ENCODE assay signal across 8 cellular contexts in the genomic region with DNA sequence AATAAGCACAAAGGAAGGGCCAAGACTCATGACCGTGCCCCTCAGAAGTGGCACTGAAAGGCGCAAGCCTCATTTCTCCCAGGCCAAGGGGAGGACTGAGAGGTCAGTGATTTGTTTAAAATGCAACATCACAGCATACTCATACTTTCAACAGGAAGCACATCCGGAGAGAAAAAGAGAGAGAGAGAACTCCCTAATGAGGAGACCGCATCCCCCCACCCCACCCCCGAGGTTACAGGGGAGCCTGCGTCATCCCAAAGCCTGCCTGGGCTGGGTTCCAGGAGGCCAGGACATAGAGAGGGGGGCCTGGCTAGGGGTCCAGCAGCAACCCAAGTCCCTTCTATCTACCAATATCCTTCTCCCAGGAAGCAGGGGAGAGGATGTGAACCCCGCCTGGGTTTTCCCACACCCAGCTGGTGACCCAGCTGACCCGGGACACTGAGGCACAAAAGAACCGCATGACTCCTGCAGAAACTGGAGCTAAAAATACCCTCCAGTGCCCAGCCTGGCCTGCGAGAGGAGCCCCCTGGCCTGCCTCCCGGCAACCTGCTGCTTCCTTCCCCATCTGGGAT. TPM values are rescaled to one million over a fixed set of nuclear protein-coding genes. Genes with fewer than 3 reads are reported as not detected.
A peak's percentile ranks its signal among the peaks of the same experiment; 100 is the strongest.
DNase-seq lines count a peak whose midpoint lies in the region; ATAC-seq and TF ChIP-seq lines count a peak whose summit lies in the region.

No MANE protein-coding gene starts in this region.

- no peaks in the 10 kb centered on the region for H3K36me3 ChIP-seq in CD8-positive, alpha-beta T cell (ENCODE audit: insufficient read depth, low read length)
- H3K36me3 ChIP-seq in endocrine pancreas (ENCODE audit: control insufficient read depth, insufficient read depth, low read length): no peaks in the 10 kb centered on the region

- peak overlapping the region; percentile 15 for H3K27ac ChIP-seq in CD8-positive, alpha-beta T cell (ENCODE audit: low read depth, low read length)
- peak overlapping the region; percentile 100 for H3K27ac ChIP-seq in RWPE1

- no peaks in the 10 kb centered on the region for H3K9me3 Mint-ChIP-seq in CD8-positive, alpha-beta T cell
- no peaks in the 10 kb centered on the region for H3K9me3 Mint-ChIP-seq in naive thymus-derived CD8-positive, alpha-beta T cell

- peak overlapping the region; percentile 96 for H3K27ac Mint-ChIP-seq in CD8-positive, alpha-beta T cell
- peak overlapping the region; percentile 89 to 99 (median 96) for H3K27ac Mint-ChIP-seq in naive thymus-derived CD8-positive, alpha-beta T cell

- peaks cover 43% of the 10 kb centered on the region for H3K4me1 ChIP-seq in CD8-positive, alpha-beta T cell (ENCODE audit: insufficient read depth, low read length)
- H3K4me1 ChIP-seq in endocrine pancreas (ENCODE audit: control insufficient read depth, insufficient read depth, low read length): no peaks in the 10 kb centered on the region

- TF ChIP-seq CTCF in CD8-positive, alpha-beta T cell (IDR thresholded peaks at IDR 0.05): no peak
- TF ChIP-seq CTCF in RWPE1 (conservative IDR thresholded peaks at IDR 0.05; ENCODE audit: low read depth): no peak

- H3K4me3 ChIP-seq in CD8-positive, alpha-beta T cell (ENCODE audit: low read depth, low read length): no peak overlapping the region
- H3K4me3 ChIP-seq in endocrine pancreas (ENCODE audit: control insufficient read depth, insufficient read depth, low read length): no peak overlapping the region

- H3K27me3 Mint-ChIP-seq in CD8-positive, alpha-beta T cell (ENCODE audit: low read depth): no peaks in the 10 kb centered on the region
- no peaks in the 10 kb centered on the region for H3K27me3 Mint-ChIP-seq in naive thymus-derived CD8-positive, alpha-beta T cell

- H3K9me3 ChIP-seq in CD8-positive, alpha-beta T cell (ENCODE audit: low read length): no peaks in the 10 kb centered on the region
- no peaks in the 10 kb centered on the region for H3K9me3 ChIP-seq in endocrine pancreas (ENCODE audit: control insufficient read depth, low read length)

- peak overlapping the region; percentile 61 for H3K4me3 Mint-ChIP-seq in CD8-positive, alpha-beta T cell
- peak overlapping the region in 8 of 10 donors; percentile 6 to 89 (median 68) for H3K4me3 Mint-ChIP-seq in naive thymus-derived CD8-positive, alpha-beta T cell

- CTCF ChIA-PET in CD8-positive, alpha-beta T cell (lab: Charles Lee): no interaction called here
- CTCF ChIA-PET in RWPE1 (lab: Yijun Ruan, JAX): no interaction called here

- intact Hi-C loops in CD8-positive, alpha-beta T cell (cut with DNase I, micrococcal nuclease): no loop called here

- peak overlapping the region; percentile 35 for H3K9ac ChIP-seq in endocrine pancreas (ENCODE audit: control insufficient read depth, insufficient read depth, low read length)

- POLR2A ChIA-PET in CD8-positive, alpha-beta T cell (lab: Charles Lee): no interaction called here
- POLR2A ChIA-PET in RWPE1 (lab: Yijun Ruan, JAX; ENCODE audit: low non-redundant PET): no interaction called here
- POLR2A ChIA-PET in naive thymus-derived CD8-positive, alpha-beta T cell (lab: Charles Lee): interaction anchor here (1.4 kb wide), 1 partner anchor 12 kb away, joined by 4 read pairs; no protein-coding TSS in a partner anchor

- H3K4me1 Mint-ChIP-seq in CD8-positive, alpha-beta T cell (ENCODE audit: low read depth): peaks cover 60% of the 10 kb centered on the region
- peaks cover 46 to 78% (median 74%) of the 10 kb centered on the region in 4 donors for H3K4me1 Mint-ChIP-seq in naive thymus-derived CD8-positive, alpha-beta T cell

- ATAC-seq in CD8-positive, alpha-beta T cell: no peak
- peak in 1 of 2 donors; percentile 10 for ATAC-seq in naive thymus-derived CD8-positive, alpha-beta T cell

- H3K36me3 Mint-ChIP-seq in CD8-positive, alpha-beta T cell: peaks cover 23% of the 10 kb centered on the region
- H3K36me3 Mint-ChIP-seq in naive thymus-derived CD8-positive, alpha-beta T cell: peaks cover 0 to 21% (median 0%) of the 10 kb centered on the region in 3 donors

- H3K27me3 ChIP-seq in CD8-positive, alpha-beta T cell (ENCODE audit: insufficient read depth, low read length): no peaks in the 10 kb centered on the region
- H3K27me3 ChIP-seq in endocrine pancreas (ENCODE audit: control insufficient read depth, insufficient read depth, low read length): no peaks in the 10 kb centered on the region

- DNase-seq in CD8-positive, alpha-beta T cell: peak in 2 of 7 experiments; percentile 33 to 69
- DNase-seq in RWPE1 (ENCODE audit: low spot score) (peak; percentile 69), NCI-H1092 treated with DMSO at 0.1 percent for 48 hours (lab: John Stamatoyannopoulos, UW) (no peak), GM19238 (ENCODE audit: insufficient read length, low spot score) (no peak), NCI-H526 (lab: John Stamatoyannopoulos, UW) (no peak)
- DNase-seq in naive thymus-derived CD8-positive, alpha-beta T cell: peak in 4 of 10 donors; percentile 17 to 35 (median 26)
- no peak for DNase-seq in activated effector memory CD4-positive, alpha-beta T cell treated with anti-CD3 and anti-CD28 coated beads, Interleukin-2, amount 50 U/mL, for 16 hours

RNA-seq across cellular contexts. Expression of gene CSNK1E, which starts 3.8 kb away (rescaled TPM):
- total RNA-seq in CD8-positive, alpha-beta T cell: 100 to 1,000 TPM; 172 to 178 TPM
- total RNA-seq in naive thymus-derived CD8-positive, alpha-beta T cell: 100 to 1,000 TPM; 113 to 116 TPM
- 10 to 100 TPM in 2 of 3 donors, 1 to 10 TPM in 1; 9.1 to 16.1 (median 15.0) TPM for polyA plus RNA-seq in naive thymus-derived CD8-positive, alpha-beta T cell

RNA-seq across cellular contexts. Expression of gene TMEM184B, which starts 40.7 kb away (rescaled TPM):
- total RNA-seq in CD8-positive, alpha-beta T cell: 10 to 100 TPM; 53.0 TPM
- 10 to 100 TPM; 25.5 to 26.8 TPM for total RNA-seq in naive thymus-derived CD8-positive, alpha-beta T cell
- 10 to 100 TPM in 1 of 3 donors, 1 to 10 TPM in 2; 5.1 to 13.0 (median 5.4) TPM for polyA plus RNA-seq in naive thymus-derived CD8-positive, alpha-beta T cell
